27 cellular contexts compared by ENCODE assay signal in the genomic region with DNA sequence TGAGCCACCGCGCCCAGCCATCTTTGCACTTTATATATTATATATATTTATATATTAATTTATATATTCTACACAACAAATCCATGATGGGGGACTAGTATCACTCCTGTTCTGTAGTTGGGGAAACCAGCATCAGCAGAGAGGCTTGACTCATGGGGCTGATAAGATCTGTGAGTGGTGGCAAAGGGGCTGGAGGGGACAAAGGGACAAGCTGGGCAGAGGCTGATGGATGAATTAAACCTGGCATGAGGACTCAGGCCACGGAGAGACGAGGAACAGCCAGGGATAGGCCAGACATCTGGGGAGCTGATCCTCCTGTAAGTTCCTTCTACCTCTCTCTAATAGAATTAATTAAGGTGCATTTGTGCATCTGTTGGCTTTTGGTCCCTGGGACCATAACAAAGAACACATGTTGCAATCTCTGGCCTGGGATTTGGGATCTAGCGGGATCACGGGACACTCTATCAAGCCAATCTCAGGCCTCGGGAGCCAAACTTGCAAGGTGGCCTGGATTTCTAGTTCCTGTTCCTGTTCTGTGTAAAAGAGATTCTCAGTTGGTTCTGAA. TPM values are rescaled to one million over a fixed set of nuclear protein-coding genes. Genes with fewer than 3 reads are reported as not detected.
A peak's percentile ranks its signal among the peaks of the same experiment; 100 is the strongest.
DNase-seq lines count a peak whose midpoint lies in the region; ATAC-seq and TF ChIP-seq lines count a peak whose summit lies in the region.
"Had no signal": no experiment of that assay in that cellular context is flagged by ENCODE, and none has a peak within 500 bp of the region (broad histone marks: within the 10 kb centered on the region; RNA-seq: fewer than 3 reads in every experiment).

No MANE protein-coding gene starts in this region.

- no peak for ATAC-seq in SK-N-SH treated with all-trans-retinoic acid at 6 μM for 48 hours
- ATAC-seq in naive B cell (ENCODE audit: low read depth in 2 of 2) = no peak
- ATAC-seq in sciatic nerve = no peak
- no peak for ATAC-seq in HG03432 (IDR thresholded peaks at IDR 0.05; ENCODE audit: unreplicated experiment)
- ATAC-seq: T-helper 17 cell had no signal

- H3K4me1 Mint-ChIP-seq in IgD-negative memory B cell (peaks cover 58 to 63% (median 58%) of the 10 kb centered on the region in 3 donors), naive B cell (peaks cover 67 to 94% (median 88%) of the 10 kb centered on the region in 3 donors)

- no peaks in the 10 kb centered on the region for H3K27me3 Mint-ChIP-seq in IgD-negative memory B cell
- H3K27me3 Mint-ChIP-seq in naive B cell = no peaks in the 10 kb centered on the region

- H3K4me3 Mint-ChIP-seq in IgD-negative memory B cell (peak overlapping the region in 3 of 4 donors; percentile 66 to 90 (median 81)), naive B cell (peak overlapping the region in 7 of 8 donors; percentile 24 to 98 (median 65))
- H3K4me3 Mint-ChIP-seq: activated CD4-positive, alpha-beta T cell treated with anti-CD3 and anti-CD28 coated beads, Interleukin-2, amount 10 ng/mL, durations not matched to agents 24 days and 14 days; activated naive CD4-positive, alpha-beta T cell treated with anti-CD3 and anti-CD28 coated beads, Interleukin-2, amount 50 U/mL, for 24 hours; endodermal cell; neural progenitor cell; T-helper 17 cell had no signal

- DNase-seq in NCI-H524 (lab: John Stamatoyannopoulos, UW) (peak; percentile 15 to 48), NCI-H524 treated with DMSO at 0.1 percent for 48 hours (lab: John Stamatoyannopoulos, UW) (no peak), naive B cell (no peak), sciatic nerve (ENCODE audit: low spot score) (no peak), HuH-7 (ENCODE audit: low spot score) (no peak)
- DNase-seq: 8988T; aorta; CD4-positive, CD25-positive, alpha-beta regulatory T cell; endodermal cell; GM23248; MM.1S; NCI-H1417; NCI-H2081; NCI-H2227 treated with DMSO at 0.1 percent for 48 hours; sigmoid colon; stimulated activated CD4-positive, alpha-beta T cell treated with anti-CD3 and anti-CD28 coated beads, Interleukin-4, amount 100 ng/mL, for 24 hours; stimulated activated naive CD4-positive, alpha-beta T cell treated with Interleukin-2 at 50 U/mL for 16 hours; T-helper 17 cell had no signal

- H3K27ac Mint-ChIP-seq in IgD-negative memory B cell = peak overlapping the region in 2 of 3 donors; percentile 68 to 80
- H3K27ac Mint-ChIP-seq in naive B cell = peak overlapping the region in 5 of 6 donors; percentile 38 to 85 (median 78)
- H3K27ac Mint-ChIP-seq: activated CD4-positive, alpha-beta T cell treated with anti-CD3 and anti-CD28 coated beads, Interleukin-2, amount 10 ng/mL, durations not matched to agents 24 days and 14 days; activated naive CD4-positive, alpha-beta T cell treated with anti-CD3 and anti-CD28 coated beads, Interleukin-2, amount 50 U/mL, for 24 hours; endodermal cell; neural progenitor cell; T-helper 17 cell had no signal

- H3K9me3 Mint-ChIP-seq in IgD-negative memory B cell (no peaks in the 10 kb centered on the region), naive B cell (no peaks in the 10 kb centered on the region)
- H3K9me3 Mint-ChIP-seq: activated CD4-positive, alpha-beta T cell treated with anti-CD3 and anti-CD28 coated beads, Interleukin-2, amount 10 ng/mL, durations not matched to agents 24 days and 14 days; activated naive CD4-positive, alpha-beta T cell treated with anti-CD3 and anti-CD28 coated beads, Interleukin-2, amount 50 U/mL, for 24 hours; CD4-positive, CD25-positive, alpha-beta regulatory T cell had no signal

- peaks cover 16% of the 10 kb centered on the region for H3K36me3 Mint-ChIP-seq in IgD-negative memory B cell
- peaks cover 0 to 16% of the 10 kb centered on the region in 2 donors for H3K36me3 Mint-ChIP-seq in naive B cell
- H3K36me3 Mint-ChIP-seq: activated naive CD4-positive, alpha-beta T cell treated with anti-CD3 and anti-CD28 coated beads, Interleukin-2, amount 50 U/mL, for 24 hours; CD4-positive, CD25-positive, alpha-beta regulatory T cell; neural progenitor cell had no signal

- intact Hi-C loops in sciatic nerve (cut with DNase I) = no loop called here

TF ChIP-seq in SK-N-SH treated with all-trans-retinoic acid at 6 μM for 48 hours, 23 proteins besides CTCF, POLR2A, EP300 and RAD21:
- TF ChIP-seq BACH2 (CRISPR knock-in tag; IDR thresholded peaks at IDR 0.05; ENCODE audit: borderline replicate concordance) (no peak), TCF4 (CRISPR knock-in tag; IDR thresholded peaks at IDR 0.05; ENCODE audit: borderline replicate concordance) (peak; percentile 72; the same call in 1 of the 2 replicates), ZNF8 (CRISPR knock-in tag; IDR thresholded peaks at IDR 0.05) (no peak)

RNA-seq across cellular contexts. Expression of gene CNR2, which starts 7.6 kb away (rescaled TPM):
- 52.1 TPM for polyA plus RNA-seq in IgD-negative memory B cell
- 10 to 100 TPM; 28.7 to 66.0 (median 47.1) TPM for polyA plus RNA-seq in naive B cell (ENCODE audit: low read depth in 6 of 6)
- total RNA-seq in sciatic nerve = 0.09 TPM
- total RNA-seq: activated CD4-positive, alpha-beta T cell treated with anti-CD3 and anti-CD28 coated beads, Interleukin-2, amount 10 ng/mL, durations not matched to agents 24 days and 14 days; cardiac septum; endodermal cell; foreskin keratinocyte; GM23248; sigmoid colon; SK-MEL-5 had no signal
- polyA plus RNA-seq: foreskin keratinocyte, GM23248 had no signal

RNA-seq across cellular contexts. Expression of gene FUCA1, which starts 37.5 kb away (rescaled TPM):
- polyA plus RNA-seq in IgD-negative memory B cell (14.7 TPM), naive B cell (ENCODE audit: low read depth in 6 of 6) (1 to 10 TPM; 3.2 to 9.6 (median 7.2) TPM)
- total RNA-seq in sciatic nerve = 22.3 TPM

RNA-seq across cellular contexts. Expression of gene PNRC2, which starts 54.1 kb away (rescaled TPM):
- 143 TPM for polyA plus RNA-seq in IgD-negative memory B cell
- 100 to 1,000 TPM; 152 to 189 (median 174) TPM for polyA plus RNA-seq in naive B cell (ENCODE audit: low read depth in 6 of 6)
- 84.2 TPM for total RNA-seq in sciatic nerve

Comparison
In these comparisons a context has a peak if more than half of its experiments do, and no peak if none do; other contexts are left out.
1. DNase-seq: peak in NCI-H524 (2 of 2); none in NCI-H524 treated with DMSO at 0.1 percent for 48 hours (single experiment), naive B cell (single experiment), sciatic nerve (single experiment) and HuH-7 (single experiment).